Comparison of ENCODE assay signal across 13 cellular contexts in genomic region chr11:68106165-68106940, GRCh38. TPM values are rescaled to one million over a fixed set of nuclear protein-coding genes. Genes with fewer than 3 reads are reported as not detected.
A peak's percentile ranks its signal among the peaks of the same experiment; 100 is the strongest.
DNase-seq lines count a peak whose midpoint lies in the region; ATAC-seq, FAIRE-seq and TF ChIP-seq lines count a peak whose summit lies in the region.
"Had no signal": no experiment of that assay in that cellular context is flagged by ENCODE, and none has a peak within 500 bp of the region (broad histone marks: within the 10 kb centered on the region; RNA-seq: fewer than 3 reads in every experiment).

No MANE protein-coding gene starts in this region.

- H3K4me3 Mint-ChIP-seq in Calu3 (ENCODE audit: low read depth, unreplicated experiment): peak overlapping the region; percentile 50
- no peak overlapping the region for H3K4me3 Mint-ChIP-seq in osteocyte (ENCODE audit: unreplicated experiment)
- H3K4me3 Mint-ChIP-seq: CD14-positive monocyte had no signal

- DNase-seq in Calu3 (peak; percentile 78), left ventricle myocardium superior (no peak), osteocyte (ENCODE audit: extremely low spot score, unreplicated experiment) (no peak), urothelium cell line (ENCODE audit: low spot score) (no peak)
- no peak for DNase-seq in stimulated activated CD4-positive, alpha-beta T cell treated with anti-CD3 and anti-CD28 coated beads, Interleukin-4, amount 100 ng/mL, for 1 hour
- DNase-seq: activated CD4-positive, alpha-beta T cell treated with anti-CD3 and anti-CD28 coated beads for 4 hours; NCI-H524; stimulated activated CD4-positive, alpha-beta T cell treated with anti-CD3 and anti-CD28 coated beads, Interleukin-4, amount 100 ng/mL, for 4 hours had no signal

- H3K36me3 Mint-ChIP-seq in Calu3 (ENCODE audit: insufficient read depth, unreplicated experiment): peaks cover 55% of the 10 kb centered on the region
- peaks cover 9% of the 10 kb centered on the region for H3K36me3 Mint-ChIP-seq in osteocyte (ENCODE audit: unreplicated experiment)

- H3K27me3 Mint-ChIP-seq in Calu3 (ENCODE audit: unreplicated experiment) (no peaks in the 10 kb centered on the region), osteocyte (ENCODE audit: unreplicated experiment) (no peaks in the 10 kb centered on the region)

- peak overlapping the region; percentile 78 for H3K27ac Mint-ChIP-seq in Calu3 (ENCODE audit: unreplicated experiment)
- peak overlapping the region; percentile 4 for H3K27ac Mint-ChIP-seq in osteocyte (ENCODE audit: unreplicated experiment)

- H3K27ac ChIP-seq in VCaP: peak overlapping the region; percentile 63
- H3K27ac ChIP-seq: SK-N-MC had no signal

- TF ChIP-seq CTCF in Calu3 (IDR thresholded peaks at IDR 0.05; ENCODE audit: unreplicated experiment) (no peak), VCaP (conservative IDR thresholded peaks at IDR 0.05) (peak; percentile 35), osteocyte (IDR thresholded peaks at IDR 0.05) (no peak)

- peaks cover 51% of the 10 kb centered on the region for H3K4me1 Mint-ChIP-seq in Calu3 (ENCODE audit: low read depth, unreplicated experiment)
- H3K4me1 Mint-ChIP-seq in osteocyte (ENCODE audit: unreplicated experiment): peaks cover 4% of the 10 kb centered on the region

- ATAC-seq in left ventricle myocardium superior (peak; percentile 89), HG02885 (IDR thresholded peaks at IDR 0.05; ENCODE audit: poor library complexity, unreplicated experiment) (no peak), GM19463 (IDR thresholded peaks at IDR 0.05; ENCODE audit: unreplicated experiment) (no peak)

- FAIRE-seq in urothelium cell line (lab: Jason Lieb, UNC): no peak

- H3K9me3 Mint-ChIP-seq in Calu3 (ENCODE audit: low read depth, unreplicated experiment) (no peaks in the 10 kb centered on the region), osteocyte (ENCODE audit: unreplicated experiment) (no peaks in the 10 kb centered on the region)
- H3K9me3 Mint-ChIP-seq: CD14-positive monocyte had no signal

- intact Hi-C loops in Calu3 (cut with micrococcal nuclease; ENCODE audit: unreplicated experiment) (loop anchor here (2.0 to 5.0 kb wide), 3 partner anchors 14 to 101 kb away; partner anchors contain the start of gene CHKA), left ventricle myocardium superior (cut with micrococcal nuclease) (no loop called here)

- no TSS peak for BruUV-seq in Calu3 (replicated peaks; lab: Mats Ljungman, UMichigan)

- CTCF ChIA-PET in Calu3 (lab: Charles Lee): interaction anchor here (0.6 to 2.1 kb wide), 13 partner anchors 8 to 103 kb away, joined by 3 to 14 read pairs (median 4); no protein-coding TSS in a partner anchor

RNA-seq across cellular contexts. Expression of gene CHKA, which starts 14.8 kb away (rescaled TPM):
- total RNA-seq in Calu3 (2022) (100 and 104 TPM in 2 replicates), left ventricle myocardium superior (10.6 TPM), osteocyte (38.0 and 39.3 TPM in 2 replicates)
